In genomic region chr11:125078016-125078415, GRCh38 we compare ENCODE assay signal across 34 cellular contexts.
"Had no signal": no experiment of that assay in that cellular context is flagged by ENCODE, and none has a peak within 500 bp of the region (broad histone marks: within the 10 kb centered on the region; RNA-seq: fewer than 3 reads in every experiment).

No MANE protein-coding gene starts in this region.

- H3K36me3 Mint-ChIP-seq: activated naive CD8-positive, alpha-beta T cell treated with anti-CD3 and anti-CD28 coated beads for 36 hours; T-cell had no signal

- H3K27ac Mint-ChIP-seq: activated B cell treated with CpG ODN at 0.5 μM for 24 hours; activated CD4-positive, alpha-beta T cell treated with anti-CD3 and anti-CD28 coated beads, Interleukin-2, amount 10 ng/mL, durations not matched to agents 24 days and 14 days; activated CD8-positive, alpha-beta T cell treated with anti-CD3 and anti-CD28 coated beads for 36 hours; activated naive CD8-positive, alpha-beta T cell treated with anti-CD3 and anti-CD28 coated beads for 36 hours; activated T-cell treated with anti-CD3 and anti-CD28 coated beads, Interleukin-2, amount 50 U/mL, for 72 hours; activated T-helper 17 cell treated with anti-CD3 and anti-CD28 coated beads, Interleukin-2, amount 50 U/mL, for 72 hours; T-cell; T-helper 17 cell had no signal

- H3K4me3 Mint-ChIP-seq: activated B cell treated with CpG ODN at 0.5 μM for 24 hours; activated CD4-positive, alpha-beta T cell treated with anti-CD3 and anti-CD28 coated beads, Interleukin-2, amount 10 ng/mL, durations not matched to agents 24 days and 14 days; activated CD8-positive, alpha-beta T cell treated with anti-CD3 and anti-CD28 coated beads for 36 hours; activated naive CD8-positive, alpha-beta T cell treated with anti-CD3 and anti-CD28 coated beads for 36 hours; activated T-cell treated with anti-CD3 and anti-CD28 coated beads, Interleukin-2, amount 50 U/mL, for 72 hours; activated T-helper 17 cell treated with anti-CD3 and anti-CD28 coated beads, Interleukin-2, amount 50 U/mL, for 72 hours; T-cell; T-helper 17 cell had no signal

- H3K9me3 Mint-ChIP-seq: activated B cell treated with CpG ODN at 0.5 μM for 24 hours; activated CD4-positive, alpha-beta T cell treated with anti-CD3 and anti-CD28 coated beads, Interleukin-2, amount 10 ng/mL, durations not matched to agents 24 days and 14 days; activated CD8-positive, alpha-beta T cell treated with anti-CD3 and anti-CD28 coated beads for 36 hours; activated naive CD8-positive, alpha-beta T cell treated with anti-CD3 and anti-CD28 coated beads for 36 hours; activated T-cell treated with anti-CD3 and anti-CD28 coated beads, Interleukin-2, amount 50 U/mL, for 72 hours; activated T-helper 17 cell treated with anti-CD3 and anti-CD28 coated beads, Interleukin-2, amount 50 U/mL, for 72 hours; T-cell had no signal

- ATAC-seq: activated CD8-positive, alpha-beta T cell treated with anti-CD3 and anti-CD28 coated beads for 36 hours; activated T-cell treated with anti-CD3 and anti-CD28 coated beads, Interleukin-2, amount 50 U/mL, for 72 hours; activated T-helper 17 cell treated with anti-CD3 and anti-CD28 coated beads, Interleukin-2, amount 50 U/mL, for 72 hours; PC-3; Right ventricle myocardium inferior; SK-N-SH treated with all-trans-retinoic acid at 6 μM for 48 hours; T-cell; T-helper 17 cell had no signal

- DNase-seq: activated B cell treated with CpG ODN at 0.5 μM for 24 hours; activated CD4-positive, alpha-beta T cell treated with anti-CD3 and anti-CD28 coated beads, Interleukin-2, amount 10 ng/mL, durations not matched to agents 24 days and 14 days; activated CD4-positive, alpha-beta T cell treated with anti-CD3 and anti-CD28 coated beads, Interleukin-2, amount 50 U/mL, for 4 hours; activated CD4-positive, CD25-positive, alpha-beta regulatory T cell treated with anti-CD3 and anti-CD28 coated beads, Interleukin-2, amount 50 U/mL, for 72 hours; activated CD8-positive, alpha-beta T cell treated with anti-CD3 and anti-CD28 coated beads for 36 hours; activated effector memory CD4-positive, alpha-beta T cell treated with anti-CD3 and anti-CD28 coated beads, Interleukin-2, amount 50 U/mL, for 16 hours; activated naive CD4-positive, alpha-beta T cell; activated naive CD4-positive, alpha-beta T cell treated with anti-CD3 and anti-CD28 coated beads, Interleukin-2, amount 50 U/mL, for 16 hours; activated naive CD8-positive, alpha-beta T cell treated with anti-CD3 and anti-CD28 coated beads for 36 hours; activated T-cell treated with anti-CD3 and anti-CD28 coated beads, Interleukin-2, amount 50 U/mL, for 1 hour; activated T-cell treated with anti-CD3 and anti-CD28 coated beads, Interleukin-2, amount 50 U/mL, for 72 hours; amniotic stem cell; aorta; brain microvascular endothelial cell; central memory CD4-positive, alpha-beta T cell; Kasumi-1; MG63; NCI-H1092; NCI-H1436 treated with DMSO at 0.1 percent for 48 hours; NCI-H187; NCI-H2029 treated with DMSO at 0.1 percent for 48 hours; NCI-H2107; NCI-H2171; NCI-H510A; NCI-H526; NCI-H748 treated with DMSO at 0.1 percent for 48 hours; NK-92 treated with Interleukin-12 subunit alpha and Interleukin-12 subunit beta, amount 100 ng/mL, for 24 hours; PC-3; SIG-M5; T-cell; T-helper 17 cell had no signal

- H3K4me1 Mint-ChIP-seq: activated CD4-positive, alpha-beta T cell treated with anti-CD3 and anti-CD28 coated beads, Interleukin-2, amount 10 ng/mL, durations not matched to agents 24 days and 14 days; activated T-helper 17 cell treated with anti-CD3 and anti-CD28 coated beads, Interleukin-2, amount 50 U/mL, for 72 hours; T-cell had no signal

- H3K27me3 Mint-ChIP-seq: activated B cell treated with CpG ODN at 0.5 μM for 24 hours; activated CD4-positive, alpha-beta T cell treated with anti-CD3 and anti-CD28 coated beads, Interleukin-2, amount 10 ng/mL, durations not matched to agents 24 days and 14 days; activated CD8-positive, alpha-beta T cell treated with anti-CD3 and anti-CD28 coated beads for 36 hours; activated naive CD8-positive, alpha-beta T cell treated with anti-CD3 and anti-CD28 coated beads for 36 hours had no signal
